ENCODE assay signal across 29 cellular contexts in the genomic region with DNA sequence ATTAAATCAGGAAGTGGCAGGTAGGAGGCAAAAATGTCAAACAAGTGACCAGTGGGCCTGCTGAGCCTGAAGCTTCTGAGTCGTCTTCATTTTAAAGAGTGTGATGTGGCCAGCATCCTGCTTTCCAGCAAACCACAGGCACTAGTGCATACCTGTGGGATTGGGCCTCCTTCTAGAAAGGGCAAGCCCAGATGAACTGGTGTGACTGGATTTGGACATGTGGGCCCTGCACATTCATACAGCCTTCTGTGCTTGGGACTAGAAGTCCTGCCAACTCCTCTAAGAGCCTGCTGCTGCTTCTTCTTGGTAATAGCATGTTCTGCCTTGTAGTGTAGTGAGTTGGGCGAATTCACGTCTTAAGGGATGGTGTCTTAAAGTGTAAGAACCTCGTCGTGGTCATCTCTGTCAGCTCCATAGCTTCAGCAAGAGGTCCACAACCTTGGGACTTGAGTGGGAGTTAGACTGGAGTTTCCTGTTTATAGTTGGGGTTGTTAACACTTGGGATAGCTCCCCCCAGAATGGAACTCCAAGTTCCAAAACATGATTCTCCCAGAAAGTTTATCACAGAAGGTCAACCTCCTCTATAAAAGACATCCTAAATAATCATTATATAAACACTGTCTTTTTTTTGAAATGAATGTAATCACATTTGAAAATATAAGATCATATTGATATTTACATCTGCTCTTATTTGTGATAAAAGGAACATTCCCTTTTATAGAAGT. TPM values are rescaled to one million over a fixed set of nuclear protein-coding genes. Genes with fewer than 3 reads are reported as not detected.
DNase-seq lines count a peak whose midpoint lies in the region; ATAC-seq, FAIRE-seq and TF ChIP-seq lines count a peak whose summit lies in the region.
"Had no signal": no experiment of that assay in that cellular context is flagged by ENCODE, and none has a peak within 500 bp of the region (broad histone marks: within the 10 kb centered on the region; RNA-seq: fewer than 3 reads in every experiment).

No MANE protein-coding gene starts in this region.

- no peak overlapping the region for H3K4me3 ChIP-seq in liver (ENCODE audit: low read depth in 1 of 3, low read length in 3 of 3)
- no peak overlapping the region for H3K4me3 ChIP-seq in HepG2 (replicated peaks in 1 of 3; ENCODE audit: insufficient read depth in 1 of 3, low read depth in 2 of 3, low read length in 3 of 3)
- no peak overlapping the region for H3K4me3 ChIP-seq in astrocyte (ENCODE audit: insufficient read depth, low read depth, low read length)
- no peak overlapping the region for H3K4me3 ChIP-seq in Caco-2 (ENCODE audit: low read depth, low read length)
- H3K4me3 ChIP-seq: SJCRH30, smooth muscle cell, uterus had no signal

- peaks cover 3% of the 10 kb centered on the region for H3K27me3 Mint-ChIP-seq in astrocyte (ENCODE audit: low read depth, unreplicated experiment)
- H3K27me3 Mint-ChIP-seq in activated T-cell treated with anti-CD3 and anti-CD28 coated beads, Interleukin-2, amount 50 U/mL, for 4 hours (ENCODE audit: low read depth), result peaks cover 6% of the 10 kb centered on the region
- H3K27me3 Mint-ChIP-seq in activated CD8-positive, alpha-beta memory T cell treated with anti-CD3 and anti-CD28 coated beads, Interleukin-2, amount 10 ng/mL, durations not matched to agents 7 days and 5 days, result peaks cover 12% of the 10 kb centered on the region
- H3K27me3 Mint-ChIP-seq in Caco-2 (ENCODE audit: insufficient read depth, unreplicated experiment), result peaks cover 18% of the 10 kb centered on the region

- intact Hi-C loops in HepG2 (cut with micrococcal nuclease; ENCODE audit: unreplicated experiment) (no loop called here), Caco-2 (cut with micrococcal nuclease; ENCODE audit: unreplicated experiment) (no loop called here)

- 78% methylated on average over 5 of the region's 5 CpGs for WGBS in liver
- 15% methylated on average over 5 of the region's 5 CpGs for WGBS in HepG2 (ENCODE audit: low lambda C conversion rate)

- H3K36me3 Mint-ChIP-seq in astrocyte (ENCODE audit: low read depth, unreplicated experiment) (peaks cover 2% of the 10 kb centered on the region), Caco-2 (ENCODE audit: insufficient read depth, unreplicated experiment) (no peaks in the 10 kb centered on the region)
- H3K36me3 Mint-ChIP-seq in activated T-cell treated with anti-CD3 and anti-CD28 coated beads, Interleukin-2, amount 50 U/mL, for 4 hours (ENCODE audit: insufficient read depth), result no peaks in the 10 kb centered on the region
- no peaks in the 10 kb centered on the region for H3K36me3 Mint-ChIP-seq in activated CD8-positive, alpha-beta memory T cell treated with anti-CD3 and anti-CD28 coated beads, Interleukin-2, amount 10 ng/mL, durations not matched to agents 7 days and 5 days
- H3K36me3 Mint-ChIP-seq: activated naive CD4-positive, alpha-beta T cell treated with anti-CD3 and anti-CD28 coated beads, Interleukin-2, amount 10 ng/mL, durations not matched to agents 7 days and 5 days; naive B cell had no signal

- TF ChIP-seq RAD21 in liver (IDR thresholded peaks at IDR 0.05) (no peak), HepG2 (CRISPR knock-in tag; IDR thresholded peaks at IDR 0.05) (no peak)

- BruUV-seq in HepG2 (replicated peaks; lab: Mats Ljungman, UMichigan) (no TSS peak), Caco-2 (replicated peaks; lab: Mats Ljungman, UMichigan) (no TSS peak)

- H3K9ac ChIP-seq in liver (ENCODE audit: low read depth in 1 of 2, low read length in 2 of 2) (no peak overlapping the region), HepG2 (ENCODE audit: insufficient read depth, low read depth, low read length) (no peak overlapping the region), astrocyte (ENCODE audit: low read length) (no peak overlapping the region)

- no peak for TF ChIP-seq CTCF in liver (IDR thresholded peaks at IDR 0.05; ENCODE audit: low read depth, low read length, missing input control)
- TF ChIP-seq CTCF in HepG2 (CRISPR knock-in tag; IDR thresholded peaks at IDR 0.05), result no peak
- no peak for TF ChIP-seq CTCF in astrocyte (IDR thresholded peaks at IDR 0.05; ENCODE audit: insufficient read depth, low read depth, low read length)
- TF ChIP-seq CTCF in Caco-2 (IDR thresholded peaks at IDR 0.05; ENCODE audit: insufficient read depth in 1 of 2, low read depth in 1 of 2, low read length in 1 of 2, severe bottlenecking in 1 of 2, unreplicated experiment in 1 of 2), result no peak

- no peaks in the 10 kb centered on the region for H4K20me1 ChIP-seq in HepG2 (ENCODE audit: insufficient read depth, low read length)
- H4K20me1 ChIP-seq in astrocyte (ENCODE audit: insufficient read depth, low read length), result no peaks in the 10 kb centered on the region

- TF ChIP-seq EP300 in HepG2 (IDR thresholded peaks at IDR 0.05; ENCODE audit: low read depth in 2 of 2, low read length in 2 of 2), result no peak
- TF ChIP-seq EP300 in HepG2 (CRISPR knock-in tag; IDR thresholded peaks at IDR 0.05; ENCODE audit: borderline replicate concordance), result no peak

- H2AFZ ChIP-seq in HepG2 (ENCODE audit: low read length) (no peak overlapping the region), astrocyte (ENCODE audit: low read depth, low read length) (no peak overlapping the region)

- POLR2A ChIA-PET in HepG2 (lab: Yijun Ruan, JAX), result no interaction called here
- POLR2A ChIA-PET in Caco-2 (lab: Charles Lee), result no interaction called here

- no peak for ATAC-seq in HepG2
- no peak for ATAC-seq in activated T-cell treated with anti-CD3 and anti-CD28 coated beads, Interleukin-2, amount 50 U/mL, for 4 hours
- ATAC-seq in activated CD8-positive, alpha-beta memory T cell treated with anti-CD3 and anti-CD28 coated beads, Interleukin-2, amount 10 ng/mL, durations not matched to agents 7 days and 5 days, result no peak
- ATAC-seq: left colon, Panc1 had no signal

- H3K4me3 Mint-ChIP-seq in astrocyte (ENCODE audit: unreplicated experiment), result no peak overlapping the region
- no peak overlapping the region for H3K4me3 Mint-ChIP-seq in activated T-cell treated with anti-CD3 and anti-CD28 coated beads, Interleukin-2, amount 50 U/mL, for 4 hours
- no peak overlapping the region for H3K4me3 Mint-ChIP-seq in activated CD8-positive, alpha-beta memory T cell treated with anti-CD3 and anti-CD28 coated beads, Interleukin-2, amount 10 ng/mL, durations not matched to agents 7 days and 5 days
- no peak overlapping the region for H3K4me3 Mint-ChIP-seq in Caco-2 (ENCODE audit: unreplicated experiment)
- H3K4me3 Mint-ChIP-seq: activated naive CD4-positive, alpha-beta T cell treated with anti-CD3 and anti-CD28 coated beads, Interleukin-2, amount 10 ng/mL, durations not matched to agents 7 days and 5 days; dendritic cell treated with granulocyte-macrophage colony-stimulating factor and Interleukin-4, amounts not matched to agents 40 ng/mL and 50 ng/mL, for 4 days; naive B cell had no signal

- H3K4me1 Mint-ChIP-seq in astrocyte (ENCODE audit: low read depth, unreplicated experiment), result peaks cover 5% of the 10 kb centered on the region
- no peaks in the 10 kb centered on the region for H3K4me1 Mint-ChIP-seq in activated T-cell treated with anti-CD3 and anti-CD28 coated beads, Interleukin-2, amount 50 U/mL, for 4 hours (ENCODE audit: low read depth)
- no peaks in the 10 kb centered on the region for H3K4me1 Mint-ChIP-seq in activated CD8-positive, alpha-beta memory T cell treated with anti-CD3 and anti-CD28 coated beads, Interleukin-2, amount 10 ng/mL, durations not matched to agents 7 days and 5 days
- H3K4me1 Mint-ChIP-seq in Caco-2 (ENCODE audit: low read depth, unreplicated experiment), result no peaks in the 10 kb centered on the region
- H3K4me1 Mint-ChIP-seq: activated naive CD4-positive, alpha-beta T cell treated with anti-CD3 and anti-CD28 coated beads, Interleukin-2, amount 10 ng/mL, durations not matched to agents 7 days and 5 days; naive B cell had no signal

- in situ Hi-C loops in HepG2 (cut with HindIII; ENCODE audit: extremely low pct_ligation_motif_present, low pct_unique_long_range_greater_than_20kb), result no loop called here

- CTCF ChIA-PET in HepG2 (lab: Yijun Ruan, JAX; ENCODE audit: low intra/inter-chr PET ratio, low total read pairs), result no interaction called here
- CTCF ChIA-PET in activated CD8-positive, alpha-beta memory T cell treated with anti-CD3 and anti-CD28 coated beads, Interleukin-2, amount 10 ng/mL, durations not matched to agents 7 days and 5 days (lab: Charles Lee), result interaction anchor here (1.4 kb wide), 1 partner anchor 16 kb away, joined by 4 read pairs; no protein-coding TSS in a partner anchor
- CTCF ChIA-PET in Caco-2 (lab: Charles Lee), result no interaction called here

- no peaks in the 10 kb centered on the region for H3K9me3 ChIP-seq in liver (ENCODE audit: control insufficient read depth in 4 of 4, low read length in 3 of 4)
- no peaks in the 10 kb centered on the region for H3K9me3 ChIP-seq in HepG2 (ENCODE audit: low read length)
- no peaks in the 10 kb centered on the region for H3K9me3 ChIP-seq in astrocyte (ENCODE audit: insufficient read depth, low read depth, low read length)
- H3K9me3 ChIP-seq in Caco-2, result no peaks in the 10 kb centered on the region
- H3K9me3 ChIP-seq: SJCRH30, uterus had no signal

- FAIRE-seq in HepG2 (lab: Jason Lieb, UNC), result no peak
- FAIRE-seq in astrocyte (lab: Jason Lieb, UNC), result no peak
- FAIRE-seq: endometrium, GM12892 had no signal

- H3K27ac ChIP-seq in liver (ENCODE audit: low read depth in 1 of 2, low read length in 2 of 2), result peak overlapping the region; percentile 14 to 38
- H3K27ac ChIP-seq in HepG2 (ENCODE audit: extremely low read length, insufficient read depth, low read length), result no peak overlapping the region
- H3K27ac ChIP-seq in astrocyte (ENCODE audit: low read depth, low read length), result no peak overlapping the region
- H3K27ac ChIP-seq: SJCRH30, uterus had no signal

- H3K27ac Mint-ChIP-seq in astrocyte (ENCODE audit: unreplicated experiment) (no peak overlapping the region), Caco-2 (ENCODE audit: unreplicated experiment) (no peak overlapping the region)
- H3K27ac Mint-ChIP-seq in activated CD8-positive, alpha-beta memory T cell treated with anti-CD3 and anti-CD28 coated beads, Interleukin-2, amount 10 ng/mL, durations not matched to agents 7 days and 5 days, result no peak overlapping the region
- H3K27ac Mint-ChIP-seq: activated naive CD4-positive, alpha-beta T cell treated with anti-CD3 and anti-CD28 coated beads, Interleukin-2, amount 10 ng/mL, durations not matched to agents 7 days and 5 days; dendritic cell treated with granulocyte-macrophage colony-stimulating factor and Interleukin-4, amounts not matched to agents 40 ng/mL and 50 ng/mL, for 4 days; naive B cell had no signal

- H3K36me3 ChIP-seq in liver (ENCODE audit: control insufficient read depth in 4 of 4, insufficient read depth in 3 of 4, low read depth in 1 of 4, low read length in 3 of 4), result no peaks in the 10 kb centered on the region
- no peaks in the 10 kb centered on the region for H3K36me3 ChIP-seq in HepG2 (replicated peaks in 1 of 2; ENCODE audit: control insufficient read depth in 1 of 2, insufficient read depth in 2 of 2, low read length in 2 of 2)
- H3K36me3 ChIP-seq in astrocyte (ENCODE audit: insufficient read depth, low read length), result no peaks in the 10 kb centered on the region
- no peaks in the 10 kb centered on the region for H3K36me3 ChIP-seq in Caco-2 (ENCODE audit: control insufficient read depth, insufficient read depth, low read length)
- H3K36me3 ChIP-seq: SJCRH30, uterus had no signal

- H3K9me3 Mint-ChIP-seq in astrocyte (ENCODE audit: unreplicated experiment), result peaks cover 2% of the 10 kb centered on the region
- no peaks in the 10 kb centered on the region for H3K9me3 Mint-ChIP-seq in activated T-cell treated with anti-CD3 and anti-CD28 coated beads, Interleukin-2, amount 50 U/mL, for 4 hours
- no peaks in the 10 kb centered on the region for H3K9me3 Mint-ChIP-seq in activated CD8-positive, alpha-beta memory T cell treated with anti-CD3 and anti-CD28 coated beads, Interleukin-2, amount 10 ng/mL, durations not matched to agents 7 days and 5 days (ENCODE audit: low read depth)
- H3K9me3 Mint-ChIP-seq in Caco-2 (ENCODE audit: unreplicated experiment), result no peaks in the 10 kb centered on the region
- H3K9me3 Mint-ChIP-seq: activated naive CD4-positive, alpha-beta T cell treated with anti-CD3 and anti-CD28 coated beads, Interleukin-2, amount 10 ng/mL, durations not matched to agents 7 days and 5 days; dendritic cell treated with granulocyte-macrophage colony-stimulating factor and Interleukin-4, amounts not matched to agents 40 ng/mL and 50 ng/mL, for 4 days; naive B cell had no signal

- H3K4me1 ChIP-seq in liver (ENCODE audit: control insufficient read depth in 4 of 4, insufficient read depth in 4 of 4, low read length in 3 of 4) (no peaks in the 10 kb centered on the region), HepG2 (ENCODE audit: insufficient read depth, low read length) (no peaks in the 10 kb centered on the region), astrocyte (ENCODE audit: insufficient read depth, low read length) (no peaks in the 10 kb centered on the region), Caco-2 (no peaks in the 10 kb centered on the region)
- H3K4me1 ChIP-seq: SJCRH30, uterus had no signal

- H3K27me3 ChIP-seq in liver (ENCODE audit: control insufficient read depth in 4 of 4, insufficient read depth in 4 of 4, low read length in 3 of 4), result no peaks in the 10 kb centered on the region
- peaks cover 0 to 3% of the 10 kb centered on the region in 2 experiments; a peak in 3 of 5 replicates for H3K27me3 ChIP-seq in HepG2 (ENCODE audit: control insufficient read depth in 1 of 2, insufficient read depth in 2 of 2, low read length in 2 of 2)
- no peaks in the 10 kb centered on the region for H3K27me3 ChIP-seq in astrocyte (ENCODE audit: insufficient read depth, low read length)
- H3K27me3 ChIP-seq in Caco-2 (replicated peaks; ENCODE audit: control insufficient read depth, insufficient read depth, low read length), result no peaks in the 10 kb centered on the region
- H3K27me3 ChIP-seq: SJCRH30, uterus had no signal

- DNase-seq in HepG2 (ENCODE audit: low spot score) (no peak), astrocyte (ENCODE audit: low read depth) (peak; percentile 26), kidney tubule cell (ENCODE audit: low spot score) (peak; percentile 69), Caco-2 (no peak)
- no peak for DNase-seq in activated effector memory CD4-positive, alpha-beta T cell treated with Interleukin-2 at 50 U/mL for 16 hours
- DNase-seq in activated T-cell treated with anti-CD3 and anti-CD28 coated beads, Interleukin-2, amount 50 U/mL, for 4 hours, result no peak
- no peak for DNase-seq in activated CD8-positive, alpha-beta memory T cell treated with anti-CD3 and anti-CD28 coated beads, Interleukin-2, amount 10 ng/mL, durations not matched to agents 7 days and 5 days
- DNase-seq: activated CD4-positive, alpha-beta T cell treated with anti-CD3 and anti-CD28 coated beads for 4 hours; activated CD8-positive, alpha-beta memory T cell treated with anti-CD3 and anti-CD28 coated beads for 24 hours; activated naive CD4-positive, alpha-beta T cell treated with anti-CD3 and anti-CD28 coated beads, Interleukin-2, amount 10 ng/mL, durations not matched to agents 7 days and 5 days; activated T-cell treated with anti-CD3 and anti-CD28 coated beads, Interleukin-2, amount 50 U/mL, for 48 hours; amygdala; DMS79 treated with DMSO at 0.1 percent for 48 hours; KBM-7; left colon; naive B cell; NCI-H1436 treated with DMSO at 0.1 percent for 48 hours; NCI-H510A; nucleus accumbens; SJCRH30; stimulated activated CD4-positive, alpha-beta T cell treated with anti-CD3 and anti-CD28 coated beads, Interleukin-2, amount 100 ng/mL, for 24 hours; uterus had no signal

- H3K4me2 ChIP-seq in HepG2 (ENCODE audit: low read depth, low read length) (no peak overlapping the region), astrocyte (ENCODE audit: low read length) (no peak overlapping the region)
- H3K4me2 ChIP-seq: smooth muscle cell had no signal

- TF ChIP-seq POLR2A in HepG2 (IDR thresholded peaks at IDR 0.05; ENCODE audit: insufficient read depth in 1 of 2, low read depth in 2 of 2, low read length in 2 of 2), result no peak

- H3K79me2 ChIP-seq in HepG2 (ENCODE audit: insufficient read depth, low read length), result no peaks in the 10 kb centered on the region
- H3K79me2 ChIP-seq in astrocyte (ENCODE audit: insufficient read depth, low read length), result no peaks in the 10 kb centered on the region

RNA-seq across cellular contexts. Expression of gene BMPER, which starts 11.2 kb away (rescaled TPM):
- total RNA-seq in liver (1 to 10 TPM; 6.2 to 8.5 TPM), HepG2 (2016; rRNA removed; fragmentation: Illumina TruSeq; extraction: Trizol) (not detected in 2 replicates), astrocyte (2.1 and 4.4 TPM in 2 replicates), Caco-2 (2022) (not detected in 2 replicates)
- polyA plus RNA-seq in liver (1 to 10 TPM; 4.0 to 6.3 TPM), HepG2 (2011; rRNA removed) (not detected in 2 replicates)
- not detected in 2 replicates for total RNA-seq in HepG2 (2016; cell fraction: cytosol; rRNA removed; fragmentation: Illumina TruSeq; extraction: Trizol; ENCODE audit: low read depth)
- total RNA-seq in HepG2 (2016; cell fraction: insoluble cytoplasmic fraction; rRNA removed; fragmentation: Illumina TruSeq; extraction: Trizol), result not detected in 2 replicates
- total RNA-seq in HepG2 (2016; cell fraction: membrane; rRNA removed; fragmentation: Illumina TruSeq; extraction: Trizol), result not detected in 2 replicates
- total RNA-seq in HepG2 (2016; cell fraction: nucleus; rRNA removed; fragmentation: Illumina TruSeq; extraction: Trizol), result not detected in 2 replicates
- polyA plus RNA-seq in HepG2 (2011; cell fraction: cytosol; rRNA removed), result 0.01 TPM in 1 of 2 replicates, not detected in the other
- polyA plus RNA-seq in HepG2 (2011; cell fraction: nucleus; rRNA removed), result 0.24 and 0.45 TPM in 2 replicates
- polyA plus RNA-seq in HepG2 (2012), result 0.07 and 0.12 TPM in 2 replicates
- not detected in 2 replicates for polyA plus RNA-seq in HepG2 (2016; cell fraction: cytosol; fragmentation: Illumina TruSeq; extraction: Trizol; ENCODE audit: low read depth)
- polyA plus RNA-seq in HepG2 (2016; cell fraction: insoluble cytoplasmic fraction; fragmentation: Illumina TruSeq; extraction: Trizol; ENCODE audit: low read depth), result not detected in 2 replicates
- not detected in 2 replicates for polyA plus RNA-seq in HepG2 (2016; cell fraction: membrane; fragmentation: Illumina TruSeq; extraction: Trizol; ENCODE audit: low read depth)
- not detected in 2 replicates for polyA plus RNA-seq in HepG2 (2016; cell fraction: nucleus; fragmentation: Illumina TruSeq; extraction: Trizol; ENCODE audit: insufficient read depth, low read depth)
- 0.16 TPM in 1 of 2 replicates, not detected in the other for polyA minus RNA-seq in HepG2 (2011; rRNA and poly(A)+ RNA removed; ENCODE audit: low replicate concordance)
- polyA minus RNA-seq in HepG2 (2011; cell fraction: cytosol; rRNA and poly(A)+ RNA removed), result not detected in 2 replicates
- 0.26 and 0.62 TPM in 2 replicates for polyA minus RNA-seq in HepG2 (2011; cell fraction: nucleus; rRNA and poly(A)+ RNA removed)
- total RNA-seq in activated T-cell treated with anti-CD3 and anti-CD28 coated beads, Interleukin-2, amount 50 U/mL, for 4 hours, result under 1 TPM in 1 of 3 donors, not detected in 2; 0.16 TPM
- not detected for total RNA-seq in activated CD8-positive, alpha-beta memory T cell treated with anti-CD3 and anti-CD28 coated beads, Interleukin-2, amount 10 ng/mL, durations not matched to agents 7 days and 5 days
- total RNA-seq: T-helper 1 cell treated with Interleukin-12 subunit alpha and Interleukin-12 subunit beta and Interleukin-4 antibody, amounts not matched to agents 30 ng/mL and 1 ng/mL, for 36 hours had no signal

Comparison
In these comparisons a context has a peak if more than half of its experiments do, and no peak if none do; other contexts are left out.
1. H3K27ac ChIP-seq: peak in liver (2 of 2); none in HepG2 (single experiment) and astrocyte (single experiment).
2. DNase-seq: peak in astrocyte (single experiment) and kidney tubule cell (single experiment); none in HepG2 (single experiment), activated effector memory CD4-positive, alpha-beta T cell treated with Interleukin-2 at 50 U/mL for 16 hours (single experiment), activated T-cell treated with anti-CD3 and anti-CD28 coated beads, Interleukin-2, amount 50 U/mL, for 4 hours (single experiment), activated CD8-positive, alpha-beta memory T cell treated with anti-CD3 and anti-CD28 coated beads, Interleukin-2, amount 10 ng/mL, durations not matched to agents 7 days and 5 days (single experiment) and Caco-2 (0 of 2).